ENCODE assay signal across 9 cellular contexts in genomic region chr3:169965562-169965961, GRCh38. TPM values are rescaled to one million over a fixed set of nuclear protein-coding genes. Genes with fewer than 3 reads are reported as not detected.
DNase-seq lines count a peak whose midpoint lies in the region; ATAC-seq, FAIRE-seq and TF ChIP-seq lines count a peak whose summit lies in the region.
"Had no signal": no experiment of that assay in that cellular context is flagged by ENCODE, and none has a peak within 500 bp of the region (broad histone marks: within the 10 kb centered on the region; RNA-seq: fewer than 3 reads in every experiment).

No MANE protein-coding gene starts in this region.

- H3K9me3 Mint-ChIP-seq in CD4-positive, alpha-beta T cell: no peaks in the 10 kb centered on the region
- H3K9me3 Mint-ChIP-seq in naive B cell: peaks cover 0 to 11% (median 1%) of the 10 kb centered on the region in 7 donors

- POLR2A ChIA-PET in CD4-positive, alpha-beta T cell (lab: Charles Lee): interaction anchor here (0.6 to 4.0 kb wide), 17 partner anchors 11 to 1013 kb away, joined by 3 to 53 read pairs (median 15); partner anchors contain the start of genes GPR160, LRRC31, MYNN and PHC3
- POLR2A ChIA-PET in GM12878 (lab: Charles Lee): interaction anchor here (0.6 to 5.8 kb wide), 5 partner anchors 11 to 108 kb away, joined by 3 to 37 read pairs (median 24); no protein-coding TSS in a partner anchor

- BruUV-seq in GM12878 (replicated peaks; lab: Mats Ljungman, UMichigan): no TSS peak

- WGBS in GM12878 (ENCODE audit: insufficient coverage, insufficient replicate concordance, low lambda C conversion rate, missing lambda C conversion rate): 6% methylated on average over 11 of the region's 11 CpGs

- H3K27ac Mint-ChIP-seq in CD4-positive, alpha-beta T cell: peak overlapping the region; percentile 99
- H3K27ac Mint-ChIP-seq in naive B cell: peak overlapping the region; percentile 99 to 100 (median 100)

- in situ Hi-C loops in GM12878 (cut with MboI): no loop called here
- in situ Hi-C loops in gastrocnemius medialis (cut with MboI; ENCODE audit: low sequenced_read_pairs in 4 of 4): loop anchor here in 1 of 4 donors (10.0 kb wide), 1 partner anchor 191 kb away; the partner anchor contains the start of gene MYNN

- H3K27me3 Mint-ChIP-seq in CD4-positive, alpha-beta T cell: no peaks in the 10 kb centered on the region
- no peaks in the 10 kb centered on the region for H3K27me3 Mint-ChIP-seq in naive B cell

- H3K4me3 ChIP-seq in H7 (ENCODE audit: insufficient read depth, low read depth, low read length) (peak overlapping the region; percentile 93), GM12878 (peak overlapping the region; percentile 79), gastrocnemius medialis (peak overlapping the region in 2 of 4 donors; percentile 95 to 97)

- FAIRE-seq in GM12878 (lab: Jason Lieb, UNC): no peak

- H3K9ac ChIP-seq in GM12878 (ENCODE audit: control insufficient read depth, insufficient read depth, low read length): peak overlapping the region; percentile 85

- TF ChIP-seq EP300 in GM12878 (IDR thresholded peaks at IDR 0.05; ENCODE audit: borderline replicate concordance in 1 of 2, control insufficient read depth in 1 of 2, low read depth in 2 of 2, low read length in 2 of 2): no peak

- H3K4me1 Mint-ChIP-seq in CD4-positive, alpha-beta T cell (ENCODE audit: low read depth): peaks cover 70% of the 10 kb centered on the region
- H3K4me1 Mint-ChIP-seq in naive B cell: peaks cover 67 to 88% (median 80%) of the 10 kb centered on the region in 3 donors

- RAD21 ChIA-PET in GM12878 (lab: Charles Lee; ENCODE audit: unreplicated experiment): interaction anchor here (0.7 to 8.3 kb wide), 10 partner anchors 11 to 205 kb away, joined by 3 to 123 read pairs (median 5); no protein-coding TSS in a partner anchor

- no peak for TF ChIP-seq CTCF in CD4-positive, alpha-beta T cell (IDR thresholded peaks at IDR 0.05)
- TF ChIP-seq CTCF in GM12878 (IDR thresholded peaks at IDR 0.05 in 2 of 3, conservative IDR thresholded peaks at IDR 0.05 in 1 of 3; ENCODE audit: control insufficient read depth in 2 of 3, extremely low read depth in 1 of 3, insufficient read depth in 1 of 3, low read depth in 3 of 3, low read length in 3 of 3) (no peak), gastrocnemius medialis (IDR thresholded peaks at IDR 0.05 in 4 of 5, conservative IDR thresholded peaks at IDR 0.05 in 1 of 5) (no peak)

- no peaks in the 10 kb centered on the region for H3K27me3 ChIP-seq in CD4-positive, alpha-beta T cell (ENCODE audit: control insufficient read depth, insufficient read depth, low read length)
- H3K27me3 ChIP-seq in H7 (ENCODE audit: control insufficient read depth, insufficient read depth, low read length): no peaks in the 10 kb centered on the region
- H3K27me3 ChIP-seq in GM12878 (replicated peaks in 1 of 2; ENCODE audit: control insufficient read depth in 2 of 2, insufficient read depth in 2 of 2, low read length in 1 of 2): no peaks in the 10 kb centered on the region
- no peaks in the 10 kb centered on the region for H3K27me3 ChIP-seq in gastrocnemius medialis

- H3K4me3 Mint-ChIP-seq in CD4-positive, alpha-beta T cell: peak overlapping the region; percentile 99
- H3K4me3 Mint-ChIP-seq in naive B cell: peak overlapping the region; percentile 93 to 99 (median 98)

- H2AFZ ChIP-seq in GM12878 (ENCODE audit: control insufficient read depth, low read depth, low read length): peak overlapping the region; percentile 87

- no peaks in the 10 kb centered on the region; the same call in 1 of the 2 replicates for H4K20me1 ChIP-seq in GM12878 (ENCODE audit: control insufficient read depth, insufficient read depth)

- no peak for TF ChIP-seq RAD21 in GM12878 (IDR thresholded peaks at IDR 0.05; ENCODE audit: insufficient read depth, low read depth, low read length)

- H3K36me3 Mint-ChIP-seq in CD4-positive, alpha-beta T cell (ENCODE audit: low read depth): peaks cover 38% of the 10 kb centered on the region
- peaks cover 5 to 26% of the 10 kb centered on the region in 2 donors for H3K36me3 Mint-ChIP-seq in naive B cell

- ATAC-seq in CD4-positive, alpha-beta T cell (ENCODE audit: poor library complexity): no peak
- no peak for ATAC-seq in GM12878
- no peak for ATAC-seq in naive B cell (ENCODE audit: low read depth in 2 of 2)
- no peak for ATAC-seq in gastrocnemius medialis
- no peak for ATAC-seq in HG02852 (IDR thresholded peaks at IDR 0.05; ENCODE audit: unreplicated experiment)
- ATAC-seq in GM19351 (IDR thresholded peaks at IDR 0.05; ENCODE audit: unreplicated experiment): no peak

- no peak for DNase-seq in CD4-positive, alpha-beta T cell
- no peak for DNase-seq in H7
- DNase-seq in GM12878 (ENCODE audit: low read depth, low spot score): no peak
- DNase-seq in naive B cell: peak; percentile 14
- no peak for DNase-seq in HK-2 (ENCODE audit: unreplicated experiment)
- no peak for DNase-seq in gastrocnemius medialis

- peak overlapping the region; percentile 98 for H3K4me2 ChIP-seq in GM12878 (ENCODE audit: control insufficient read depth, insufficient read depth)

- intact Hi-C loops in CD4-positive, alpha-beta T cell (cut with DNase I, micrococcal nuclease): loop anchor here (5.0 to 10.0 kb wide), 7 partner anchors 67 to 909 kb away; partner anchors contain the start of genes LRRC34 (in 1 of the 2), LRRIQ4 (in 1 of the 2), RPL22L1 (in 1 of the 2) and SKIL (in 1 of the 2)
- intact Hi-C loops in GM12878 (cut with micrococcal nuclease; ENCODE audit: unreplicated experiment) (loop anchor here (5.0 kb wide), 1 partner anchor 203 kb away; no protein-coding TSS in a partner anchor), gastrocnemius medialis (cut with DNase I; ENCODE audit: low total_unique reads) (loop anchor here (5.0 kb wide), 1 partner anchor 193 kb away; the partner anchor contains the start of gene MYNN)

- SMC1A ChIA-PET in GM12878 (lab: Charles Lee; ENCODE audit: uncharacterized antibody, unreplicated experiment): interaction anchor here (0.9 to 9.1 kb wide), 10 partner anchors 10 to 152 kb away, joined by 3 to 174 read pairs (median 14); no protein-coding TSS in a partner anchor

- no peak for TF ChIP-seq POLR2A in GM12878 (IDR thresholded peaks at IDR 0.05; ENCODE audit: low read depth, low read length)
- TF ChIP-seq POLR2A in gastrocnemius medialis (IDR thresholded peaks at IDR 0.05): no peak

- peaks cover 7% of the 10 kb centered on the region; the same call in 1 of the 2 replicates for H3K4me1 ChIP-seq in GM12878 (ENCODE audit: control insufficient read depth, insufficient read depth, low read length)
- H3K4me1 ChIP-seq in gastrocnemius medialis: peaks cover 25 to 32% of the 10 kb centered on the region in 2 donors

- H3K27ac ChIP-seq in CD4-positive, alpha-beta T cell (ENCODE audit: low read depth, low read length): peak overlapping the region; percentile 84
- H3K27ac ChIP-seq in GM12878 (ENCODE audit: control insufficient read depth, insufficient read depth): peak overlapping the region; percentile 91
- no peak overlapping the region for H3K27ac ChIP-seq in gastrocnemius medialis

- no peaks in the 10 kb centered on the region for H3K36me3 ChIP-seq in H7 (replicated peaks; ENCODE audit: control insufficient read depth, insufficient read depth, low read length)
- no peaks in the 10 kb centered on the region for H3K36me3 ChIP-seq in GM12878 (ENCODE audit: control insufficient read depth in 2 of 2, insufficient read depth in 2 of 2, low read length in 1 of 2)
- no peaks in the 10 kb centered on the region for H3K36me3 ChIP-seq in gastrocnemius medialis

- peaks cover 53% of the 10 kb centered on the region for H3K79me2 ChIP-seq in GM12878 (ENCODE audit: control insufficient read depth, insufficient read depth, low read length)

- CTCF ChIA-PET in CD4-positive, alpha-beta T cell (lab: Charles Lee): interaction anchor here (1.0 to 2.2 kb wide), 3 partner anchors 68 to 202 kb away, joined by 3 to 13 read pairs (median 3); partner anchors contain the start of gene MYNN
- CTCF ChIA-PET in GM12878 (lab: Yijun Ruan, JAX): interaction anchor here (0.7 to 6.6 kb wide), 17 partner anchors 9 to 204 kb away, joined by 3 to 81 read pairs (median 6); no protein-coding TSS in a partner anchor

- no peaks in the 10 kb centered on the region for H3K9me3 ChIP-seq in CD4-positive, alpha-beta T cell (ENCODE audit: control insufficient read depth, low read length)
- H3K9me3 ChIP-seq in GM12878 (replicated peaks; ENCODE audit: control insufficient read depth, insufficient read depth, low read length) (no peaks in the 10 kb centered on the region; the same call in 2 of the 3 replicates), gastrocnemius medialis (no peaks in the 10 kb centered on the region)

RNA-seq across cellular contexts. Expression of gene SEC62, which starts 1.0 kb away (rescaled TPM):
- total RNA-seq in CD4-positive, alpha-beta T cell: 100 to 1,000 TPM; 113 to 117 TPM
- 11.9 and 15.7 TPM in 2 replicates for total RNA-seq in H7 (2014; rRNA removed; shearing (Covaris generic))
- 42.3 and 54.8 TPM in 2 replicates for total RNA-seq in GM12878 (2013; cell fraction: nucleolus; rRNA removed)
- 25.6 and 34.1 TPM in 2 replicates for total RNA-seq in GM12878 (2014; rRNA removed)
- total RNA-seq in GM12878 (2014; rRNA removed; fragmentation: Illumina TruSeq; extraction: Trizol): 60.8 and 70.3 TPM in 2 replicates
- 68.8 and 74.6 TPM in 2 replicates for total RNA-seq in GM12878 (2021)
- polyA plus RNA-seq in GM12878 (2011; ENCODE audit: low read depth): 57.4 TPM
- polyA plus RNA-seq in GM12878 (2011; rRNA removed): 59.6 and 64.3 TPM in 2 replicates
- polyA plus RNA-seq in GM12878 (2011; cell fraction: cytosol; rRNA removed): 21.2 and 33.9 TPM in 2 replicates
- polyA plus RNA-seq in GM12878 (2011; cell fraction: nucleus; rRNA removed): 18.1 and 22.6 TPM in 2 replicates
- polyA plus RNA-seq in GM12878 (2012): 86.6 and 176 TPM in 2 replicates
- 115 and 146 TPM in 2 replicates for polyA plus RNA-seq in GM12878 (2014; fragmentation: Illumina TruSeq; extraction: Trizol)
- 100 to 1,000 TPM; 252 to 270 TPM for polyA plus RNA-seq in GM12878 (2014; fragmentation: Nextera tagmentation; extraction: Ambion mirVana)
- 44.1 and 45.5 TPM in 2 replicates for polyA plus RNA-seq in GM12878 (2014; rRNA removed)
- 100 to 1,000 TPM; 160 to 165 TPM for polyA plus RNA-seq in GM12878 (2016; fragmentation: Nextera tagmentation; extraction: Ambion mirVana)
- polyA minus RNA-seq in GM12878 (2011; rRNA and poly(A)+ RNA removed): 71.9 and 81.5 TPM in 2 replicates
- polyA minus RNA-seq in GM12878 (2011; cell fraction: cytosol; rRNA and poly(A)+ RNA removed): 9.6 and 15.8 TPM in 2 replicates
- 12.2 and 15.9 TPM in 2 replicates for polyA minus RNA-seq in GM12878 (2011; cell fraction: nucleus; rRNA and poly(A)+ RNA removed)
- polyA plus RNA-seq in naive B cell (ENCODE audit: low read depth in 6 of 6): 100 to 1,000 TPM; 290 to 440 (median 404) TPM
- 10 to 100 TPM; 22.6 to 42.8 (median 30.4) TPM for total RNA-seq in gastrocnemius medialis

RNA-seq across cellular contexts. Expression of gene SAMD7, which starts 54.2 kb away (rescaled TPM):
- not detected for total RNA-seq in CD4-positive, alpha-beta T cell
- total RNA-seq in H7 (2014; rRNA removed; shearing (Covaris generic)): not detected in 2 replicates
- not detected in 2 replicates for total RNA-seq in GM12878 (2013; cell fraction: nucleolus; rRNA removed)
- 0.11 TPM in 1 of 2 replicates, not detected in the other for total RNA-seq in GM12878 (2014; rRNA removed)
- 0.04 and 0.05 TPM in 2 replicates for total RNA-seq in GM12878 (2014; rRNA removed; fragmentation: Illumina TruSeq; extraction: Trizol)
- not detected in 2 replicates for total RNA-seq in GM12878 (2021)
- polyA plus RNA-seq in GM12878 (2011; ENCODE audit: low read depth): not detected
- polyA plus RNA-seq in GM12878 (2011; rRNA removed): not detected in 2 replicates
- polyA plus RNA-seq in GM12878 (2011; cell fraction: cytosol; rRNA removed): not detected in 2 replicates
- polyA plus RNA-seq in GM12878 (2011; cell fraction: nucleus; rRNA removed): not detected in 2 replicates
- 0.12 TPM in 1 of 2 replicates, not detected in the other for polyA plus RNA-seq in GM12878 (2012)
- polyA plus RNA-seq in GM12878 (2014; fragmentation: Illumina TruSeq; extraction: Trizol): 0.07 TPM in 1 of 2 replicates, not detected in the other
- polyA plus RNA-seq in GM12878 (2014; fragmentation: Nextera tagmentation; extraction: Ambion mirVana): under 1 TPM; 0.04 to 0.11 TPM
- polyA plus RNA-seq in GM12878 (2014; rRNA removed): 0.03 and 0.10 TPM in 2 replicates
- under 1 TPM in 1 of 2 experiments, not detected in 1; 0.11 TPM for polyA plus RNA-seq in GM12878 (2016; fragmentation: Nextera tagmentation; extraction: Ambion mirVana)
- not detected in 2 replicates for polyA minus RNA-seq in GM12878 (2011; rRNA and poly(A)+ RNA removed)
- polyA minus RNA-seq in GM12878 (2011; cell fraction: cytosol; rRNA and poly(A)+ RNA removed): not detected in 2 replicates
- polyA minus RNA-seq in GM12878 (2011; cell fraction: nucleus; rRNA and poly(A)+ RNA removed): not detected in 2 replicates
- under 1 TPM in 2 of 6 donors, not detected in 4; 0.11 to 0.17 TPM for polyA plus RNA-seq in naive B cell (ENCODE audit: low read depth in 6 of 6)
- not detected for total RNA-seq in gastrocnemius medialis
- total RNA-seq: ureter had no signal

Comparison
In these comparisons a context has a peak if more than half of its experiments do, and no peak if none do; other contexts are left out.
1. H3K27ac ChIP-seq: peak in CD4-positive, alpha-beta T cell (single experiment) and GM12878 (single experiment); none in gastrocnemius medialis (0 of 4).